In genomic region chr14:100282766-100283419, GRCh38 we compare ENCODE assay signal across 18 cellular contexts. TPM values are rescaled to one million over a fixed set of nuclear protein-coding genes. Genes with fewer than 3 reads are reported as not detected.
A peak's percentile ranks its signal among the peaks of the same experiment; 100 is the strongest.
DNase-seq lines count a peak whose midpoint lies in the region; ATAC-seq and TF ChIP-seq lines count a peak whose summit lies in the region.
"Had no signal": no experiment of that assay in that cellular context is flagged by ENCODE, and none has a peak within 500 bp of the region (broad histone marks: within the 10 kb centered on the region; RNA-seq: fewer than 3 reads in every experiment).

No MANE protein-coding gene starts in this region.

- ATAC-seq in psoas muscle (no peak), HG03097 (IDR thresholded peaks at IDR 0.05; ENCODE audit: low FRiP score, unreplicated experiment) (no peak)
- ATAC-seq: HCT116 had no signal

- peak overlapping the region; percentile 49 for H3K27ac Mint-ChIP-seq in T-helper 2 cell treated with Interferon-gamma antibody and Interleukin-4, amounts not matched to agents 5 μg/mL and 100 μg/mL, for 36 hours
- peak overlapping the region; percentile 8 for H3K27ac Mint-ChIP-seq in glutamatergic neuron (ENCODE audit: unreplicated experiment)

- H3K9me3 Mint-ChIP-seq in T-helper 2 cell treated with Interferon-gamma antibody and Interleukin-4, amounts not matched to agents 5 μg/mL and 100 μg/mL, for 36 hours = no peaks in the 10 kb centered on the region
- H3K9me3 Mint-ChIP-seq in glutamatergic neuron (ENCODE audit: unreplicated experiment) = peaks cover 6% of the 10 kb centered on the region
- H3K9me3 Mint-ChIP-seq: activated CD4-positive, alpha-beta memory T cell treated with anti-CD3 and anti-CD28 coated beads for 36 hours; activated naive CD4-positive, alpha-beta T cell treated with anti-CD3 and anti-CD28 coated beads, Interleukin-2, amount 10 ng/mL, durations not matched to agents 7 days and 5 days had no signal

- H3K4me1 Mint-ChIP-seq in T-helper 2 cell treated with Interferon-gamma antibody and Interleukin-4, amounts not matched to agents 5 μg/mL and 100 μg/mL, for 36 hours (ENCODE audit: low read depth) = peaks cover 27% of the 10 kb centered on the region
- peaks cover 17% of the 10 kb centered on the region for H3K4me1 Mint-ChIP-seq in glutamatergic neuron (ENCODE audit: low read depth, unreplicated experiment)

- H3K27me3 ChIP-seq in psoas muscle (ENCODE audit: insufficient read depth in 3 of 3, low read length in 2 of 3) (no peaks in the 10 kb centered on the region), MG63 (no peaks in the 10 kb centered on the region)
- H3K27me3 ChIP-seq: Peyer's patch had no signal

- peaks cover 11% of the 10 kb centered on the region for H3K36me3 Mint-ChIP-seq in T-helper 2 cell treated with Interferon-gamma antibody and Interleukin-4, amounts not matched to agents 5 μg/mL and 100 μg/mL, for 36 hours (ENCODE audit: low read depth)
- H3K36me3 Mint-ChIP-seq in glutamatergic neuron (ENCODE audit: unreplicated experiment) = no peaks in the 10 kb centered on the region

- no peak overlapping the region for H3K4me3 Mint-ChIP-seq in T-helper 2 cell treated with Interferon-gamma antibody and Interleukin-4, amounts not matched to agents 5 μg/mL and 100 μg/mL, for 36 hours
- H3K4me3 Mint-ChIP-seq in glutamatergic neuron (ENCODE audit: unreplicated experiment) = no peak overlapping the region
- H3K4me3 Mint-ChIP-seq: activated CD4-positive, alpha-beta memory T cell treated with anti-CD3 and anti-CD28 coated beads for 36 hours; activated naive CD4-positive, alpha-beta T cell treated with anti-CD3 and anti-CD28 coated beads, Interleukin-2, amount 10 ng/mL, durations not matched to agents 7 days and 5 days had no signal

- TF ChIP-seq CTCF in glutamatergic neuron (IDR thresholded peaks at IDR 0.05; ENCODE audit: partially characterized antibody, unreplicated experiment) = no peak
- TF ChIP-seq CTCF in psoas muscle (IDR thresholded peaks at IDR 0.05) = no peak

- H3K27me3 Mint-ChIP-seq in T-helper 2 cell treated with Interferon-gamma antibody and Interleukin-4, amounts not matched to agents 5 μg/mL and 100 μg/mL, for 36 hours (ENCODE audit: low read depth) = no peaks in the 10 kb centered on the region
- H3K27me3 Mint-ChIP-seq in glutamatergic neuron (ENCODE audit: unreplicated experiment) = peaks cover 12% of the 10 kb centered on the region
- H3K27me3 Mint-ChIP-seq: activated CD4-positive, alpha-beta memory T cell treated with anti-CD3 and anti-CD28 coated beads for 36 hours; activated naive CD4-positive, alpha-beta T cell treated with anti-CD3 and anti-CD28 coated beads, Interleukin-2, amount 10 ng/mL, durations not matched to agents 7 days and 5 days had no signal

- peaks cover 0 to under 1% of the 10 kb centered on the region in 2 donors for H3K36me3 ChIP-seq in psoas muscle (ENCODE audit: insufficient read depth in 1 of 2, low read depth in 1 of 2)
- H3K36me3 ChIP-seq in MG63 = peaks cover 3% of the 10 kb centered on the region

- peaks cover 50% of the 10 kb centered on the region for H3K4me1 ChIP-seq in psoas muscle

- H3K9me3 ChIP-seq in psoas muscle (no peaks in the 10 kb centered on the region), MG63 (no peaks in the 10 kb centered on the region)
- H3K9me3 ChIP-seq: Peyer's patch had no signal

- H3K27ac ChIP-seq in psoas muscle = peak overlapping the region; percentile 8
- H3K27ac ChIP-seq: Peyer's patch had no signal

- no peak for DNase-seq in T-helper 2 cell treated with Interferon-gamma antibody and Interleukin-4, amounts not matched to agents 5 μg/mL and 100 μg/mL, for 36 hours (ENCODE audit: low spot score)
- DNase-seq in T-helper 2 cell = no peak
- peak; percentile 60 for DNase-seq in RPMI7951 (ENCODE audit: low read depth)
- DNase-seq in glutamatergic neuron = no peak
- peak in 1 of 2 donors; percentile 23 for DNase-seq in psoas muscle
- no peak for DNase-seq in stimulated activated CD4-positive, alpha-beta T cell treated with anti-CD3 and anti-CD28 coated beads, Interleukin-15, amount 100 ng/mL, for 24 hours
- no peak for DNase-seq in MG63
- DNase-seq: activated CD4-positive, alpha-beta memory T cell treated with anti-CD3 and anti-CD28 coated beads for 36 hours; activated naive CD4-positive, alpha-beta T cell treated with anti-CD3 and anti-CD28 coated beads, Interleukin-2, amount 10 ng/mL, durations not matched to agents 7 days and 5 days; NCI-H1436; NCI-H524 treated with DMSO at 0.1 percent for 48 hours; T1000 had no signal

- intact Hi-C loops in psoas muscle (cut with DNase I) = loop anchor here in 1 of 2 donors (5.0 kb wide), 1 partner anchor 41 kb away; no protein-coding TSS in a partner anchor

- H3K4me3 ChIP-seq in psoas muscle (no peak overlapping the region), MG63 (no peak overlapping the region)
- H3K4me3 ChIP-seq: Peyer's patch had no signal

- 87 to 91% (median 91%) methylated on average over 9 of the region's 9 CpGs for WGBS in psoas muscle, 3 donors

RNA-seq across cellular contexts. Expression of gene SLC25A29, which starts 23.4 kb away (rescaled TPM):
- total RNA-seq in RPMI7951 (2014; rRNA removed; shearing (Covaris generic)) = 7.7 and 10.9 TPM in 2 replicates
- total RNA-seq in glutamatergic neuron (ENCODE audit: unreplicated experiment) = 409 TPM
- 10 to 100 TPM in 1 of 4 donors, 1 to 10 TPM in 3; 5.0 to 14.8 (median 7.5) TPM for total RNA-seq in psoas muscle
- 1 to 10 TPM; 4.5 to 7.2 (median 6.7) TPM for polyA plus RNA-seq in psoas muscle
- 8.0 and 9.6 TPM in 2 replicates for total RNA-seq in MG63 (2014; rRNA removed; shearing (Covaris generic); ENCODE audit: low replicate concordance)

RNA-seq across cellular contexts. Expression of gene SLC25A47, which starts 40.2 kb away (rescaled TPM):
- total RNA-seq in RPMI7951 (2014; rRNA removed; shearing (Covaris generic)) = not detected in 2 replicates
- total RNA-seq in glutamatergic neuron (ENCODE audit: unreplicated experiment) = not detected
- under 1 TPM in 1 of 4 donors, not detected in 3; 0.12 TPM for total RNA-seq in psoas muscle
- under 1 TPM in 1 of 3 donors, not detected in 2; 0.03 TPM for polyA plus RNA-seq in psoas muscle
- not detected in 2 replicates for total RNA-seq in MG63 (2014; rRNA removed; shearing (Covaris generic); ENCODE audit: low replicate concordance)
- total RNA-seq: A172; activated CD4-positive, alpha-beta memory T cell treated with anti-CD3 and anti-CD28 coated beads for 36 hours; myocyte; temporal lobe had no signal

RNA-seq across cellular contexts. Expression of gene YY1, which starts 43.9 kb away (rescaled TPM):
- 34.1 and 53.0 TPM in 2 replicates for total RNA-seq in RPMI7951 (2014; rRNA removed; shearing (Covaris generic))
- 60.6 TPM for total RNA-seq in glutamatergic neuron (ENCODE audit: unreplicated experiment)
- total RNA-seq in psoas muscle = 10 to 100 TPM; 44.6 to 58.4 (median 53.3) TPM
- 10 to 100 TPM; 23.8 to 44.3 (median 34.7) TPM for polyA plus RNA-seq in psoas muscle
- total RNA-seq in MG63 (2014; rRNA removed; shearing (Covaris generic); ENCODE audit: low replicate concordance) = 34.1 and 45.4 TPM in 2 replicates

Comparison
In these comparisons a context has a peak if more than half of its experiments do, and no peak if none do; other contexts are left out.
1. RNA of gene SLC25A29, which starts 23.4 kb away (total RNA-seq): 409 TPM in glutamatergic neuron (single experiment); 8.0 to 9.6 TPM in MG63, 5.0 to 14.8 TPM in psoas muscle and 7.7 to 10.9 TPM in RPMI7951; every median in the first group is over 10 times any median in the second.